19 cellular contexts compared by ENCODE assay signal in genomic region chr5:93273176-93273575, GRCh38.
A peak's percentile ranks its signal among the peaks of the same experiment; 100 is the strongest.
DNase-seq lines count a peak whose midpoint lies in the region; ATAC-seq, FAIRE-seq and TF ChIP-seq lines count a peak whose summit lies in the region.
"Had no signal": no experiment of that assay in that cellular context is flagged by ENCODE, and none has a peak within 500 bp of the region (broad histone marks: within the 10 kb centered on the region; RNA-seq: fewer than 3 reads in every experiment).

No MANE protein-coding gene starts in this region.

- no peak overlapping the region for H2AFZ ChIP-seq in HepG2 (ENCODE audit: low read length)

- TF ChIP-seq POLR2A in HepG2 (IDR thresholded peaks at IDR 0.05; ENCODE audit: insufficient read depth in 1 of 2, low read depth in 2 of 2, low read length in 2 of 2) (no peak), right lobe of liver (IDR thresholded peaks at IDR 0.05) (no peak)

- no peak for FAIRE-seq in HepG2 (lab: Jason Lieb, UNC)
- no peak for FAIRE-seq in urothelium cell line (lab: Jason Lieb, UNC)

- TF ChIP-seq EP300 in HepG2 (IDR thresholded peaks at IDR 0.05; ENCODE audit: low read depth in 2 of 2, low read length in 2 of 2) (no peak), HepG2 (CRISPR knock-in tag; IDR thresholded peaks at IDR 0.05; ENCODE audit: borderline replicate concordance) (no peak)

- no peaks in the 10 kb centered on the region for H3K79me2 ChIP-seq in HepG2 (ENCODE audit: insufficient read depth, low read length)

- peaks cover 0 to 3% of the 10 kb centered on the region in 2 experiments; a peak in 2 of 5 replicates for H3K27me3 ChIP-seq in HepG2 (ENCODE audit: control insufficient read depth in 1 of 2, insufficient read depth in 2 of 2, low read length in 2 of 2)
- H3K27me3 ChIP-seq in right lobe of liver: no peaks in the 10 kb centered on the region
- H3K27me3 ChIP-seq: sigmoid colon, SJCRH30, uterus had no signal

- POLR2A ChIA-PET in HepG2 (lab: Yijun Ruan, JAX): no interaction called here

- DNase-seq in HepG2 (ENCODE audit: low spot score): no peak
- DNase-seq in right lobe of liver: no peak
- DNase-seq in amniotic epithelial cell (ENCODE audit: low read depth): peak; percentile 96
- peak; percentile 71 to 72 for DNase-seq in foreskin fibroblast
- peak; percentile 7 for DNase-seq in urothelium cell line (ENCODE audit: low spot score)
- DNase-seq in NCI-H2196 (lab: John Stamatoyannopoulos, UW; ENCODE audit: unreplicated experiment): no peak
- DNase-seq: 8988T; cerebellar nuclear complex; GDM1; NCI-H1048; NCI-H2171; sigmoid colon; stimulated activated naive B cell treated with anti-CD40 and anti-IgM and Interleukin-4, amounts not matched to agents 10 μg/mL and 1 μg/mL and 100 μg/mL, for 72 hours; uterus had no signal

- H3K4me1 ChIP-seq in HepG2 (ENCODE audit: insufficient read depth, low read length) (no peaks in the 10 kb centered on the region), right lobe of liver (no peaks in the 10 kb centered on the region)
- H3K4me1 ChIP-seq: sigmoid colon, uterus had no signal

- no peak overlapping the region for H3K4me3 ChIP-seq in HepG2 (replicated peaks in 1 of 3; ENCODE audit: insufficient read depth in 1 of 3, low read depth in 2 of 3, low read length in 3 of 3)
- no peak overlapping the region for H3K4me3 ChIP-seq in right lobe of liver
- H3K4me3 ChIP-seq in foreskin fibroblast (ENCODE audit: low read depth in 1 of 2, low read length in 2 of 2): no peak overlapping the region
- H3K4me3 ChIP-seq: lung, sigmoid colon, SJCRH30, uterus had no signal

- intact Hi-C loops in HepG2 (cut with micrococcal nuclease; ENCODE audit: unreplicated experiment) (no loop called here), right lobe of liver (cut with DNase I) (no loop called here)

- H3K27ac ChIP-seq in HepG2 (ENCODE audit: extremely low read length, insufficient read depth, low read length) (no peak overlapping the region), right lobe of liver (no peak overlapping the region)
- H3K27ac ChIP-seq: sigmoid colon, uterus had no signal

- in situ Hi-C loops in HepG2 (cut with HindIII; ENCODE audit: extremely low pct_ligation_motif_present, low pct_unique_long_range_greater_than_20kb): no loop called here

- ATAC-seq in HepG2 (peak; percentile 38; the same call in 1 of the 3 replicates), right lobe of liver (no peak), GM19395 (IDR thresholded peaks at IDR 0.05; ENCODE audit: unreplicated experiment) (no peak), GM18520 (IDR thresholded peaks at IDR 0.05; ENCODE audit: unreplicated experiment) (no peak)
- ATAC-seq: activated naive CD4-positive, alpha-beta T cell treated with anti-CD3 and anti-CD28 coated beads, Interleukin-2, amount 50 U/mL, for 72 hours had no signal

- CTCF ChIA-PET in HepG2 (lab: Yijun Ruan, JAX; ENCODE audit: low intra/inter-chr PET ratio, low total read pairs): no interaction called here

- H3K36me3 ChIP-seq in HepG2 (replicated peaks in 1 of 2; ENCODE audit: control insufficient read depth in 1 of 2, insufficient read depth in 2 of 2, low read length in 2 of 2) (no peaks in the 10 kb centered on the region), right lobe of liver (no peaks in the 10 kb centered on the region)
- H3K36me3 ChIP-seq: sigmoid colon, SJCRH30, uterus had no signal

- H3K9me3 ChIP-seq in HepG2 (ENCODE audit: low read length) (no peaks in the 10 kb centered on the region), right lobe of liver (no peaks in the 10 kb centered on the region)
- H3K9me3 ChIP-seq: sigmoid colon, SJCRH30, uterus had no signal

- no peak overlapping the region for H3K9ac ChIP-seq in HepG2 (ENCODE audit: insufficient read depth, low read depth, low read length)

- no peak for TF ChIP-seq CTCF in HepG2 (CRISPR knock-in tag; IDR thresholded peaks at IDR 0.05)
- TF ChIP-seq CTCF in right lobe of liver (IDR thresholded peaks at IDR 0.05): no peak
- no peak for TF ChIP-seq CTCF in foreskin fibroblast (IDR thresholded peaks at IDR 0.05; ENCODE audit: low read depth, low read length)

- BruUV-seq in HepG2 (replicated peaks; lab: Mats Ljungman, UMichigan): no TSS peak

- no peak for TF ChIP-seq RAD21 in HepG2 (CRISPR knock-in tag; IDR thresholded peaks at IDR 0.05)

- 44% methylated on average over 2 of the region's 2 CpGs for WGBS in HepG2 (ENCODE audit: low lambda C conversion rate)
- WGBS in right lobe of liver (ENCODE audit: insufficient coverage, low coverage, low lambda C conversion rate, missing lambda C conversion rate): 24% methylated on average over 2 of the region's 2 CpGs

- no peak overlapping the region for H3K4me2 ChIP-seq in HepG2 (ENCODE audit: low read depth, low read length)

- H4K20me1 ChIP-seq in HepG2 (ENCODE audit: insufficient read depth, low read length): no peaks in the 10 kb centered on the region

TF ChIP-seq in HepG2, 621 proteins besides CTCF, POLR2A, EP300 and RAD21:
- TF ChIP-seq ZNF788 (CRISPR knock-in tag; IDR thresholded peaks at IDR 0.05; ENCODE audit: borderline replicate concordance) (no peak), JUNB (CRISPR knock-in tag; IDR thresholded peaks at IDR 0.05; ENCODE audit: borderline replicate concordance) (no peak), FOSL2 (CRISPR knock-in tag; IDR thresholded peaks at IDR 0.05) (peak; percentile 41)

Comparison
In these comparisons a context has a peak if more than half of its experiments do, and no peak if none do; other contexts are left out.
1. DNase-seq: peak in amniotic epithelial cell (single experiment), foreskin fibroblast (2 of 2) and urothelium cell line (single experiment); none in HepG2 (single experiment), right lobe of liver (0 of 3) and NCI-H2196 (single experiment).